In the genomic region with DNA sequence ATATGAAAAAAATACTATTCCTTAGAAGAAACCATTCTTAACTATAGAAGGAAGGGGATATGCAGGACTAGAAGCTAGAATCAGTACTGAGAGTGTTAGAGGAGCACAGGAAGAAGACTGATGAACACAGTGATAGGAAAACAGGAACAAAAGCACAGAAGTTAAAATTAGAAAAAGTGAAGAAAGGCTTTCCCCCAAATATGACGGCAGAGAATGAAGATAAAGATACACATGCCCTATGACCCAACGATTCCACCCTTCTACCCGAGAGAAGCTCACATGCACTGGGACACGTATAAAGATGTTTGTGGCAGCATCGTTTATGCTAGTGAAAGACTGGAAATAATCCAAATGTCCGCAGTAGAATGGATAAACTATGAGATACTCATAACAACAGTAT, we compare ENCODE assay signal across 1 cellular context.
TF ChIP-seq lines count a peak whose summit lies in the region.

No MANE protein-coding gene starts in this region.

TF ChIP-seq in K562, 482 proteins besides CTCF, POLR2A, EP300 and RAD21 (continued from another document):
- TF ChIP-seq ZNF24 (IDR thresholded peaks at IDR 0.05) (0 out of 2 replicates have a peak, but pooled peaks have one; percentile 23), BRCA1 (IDR thresholded peaks at IDR 0.05) (no peak), BRCA1 (CRISPR knock-in tag; IDR thresholded peaks at IDR 0.05) (no peak), ZNF431 (CRISPR knock-in tag; IDR thresholded peaks at IDR 0.05) (no peak), NCOR1 (IDR thresholded peaks at IDR 0.05) (0 out of 2 replicates have a peak, but pooled peaks have one; percentile 9), MYBL2 (IDR thresholded peaks at IDR 0.05; ENCODE audit: low read depth) (no peak), MYBL2 (CRISPR knock-in tag; IDR thresholded peaks at IDR 0.05; ENCODE audit: borderline replicate concordance) (no peak), JUND (IDR thresholded peaks at IDR 0.05; ENCODE audit: borderline replicate concordance, low read depth, low read length) (no peak), JUND (tag; IDR thresholded peaks at IDR 0.05; ENCODE audit: borderline replicate concordance, low read depth, low read length) (peak; percentile 17; the same call in 1 of the 3 replicates), CREM (IDR thresholded peaks at IDR 0.05; ENCODE audit: low read depth) (peak; percentile 60), MNT (conservative IDR thresholded peaks at IDR 0.05) (0 out of 4 replicates have a peak, but pooled peaks of 1 of the 2 experiments have one; percentile 11), GATA2 (CRISPR knock-in tag; IDR thresholded peaks at IDR 0.05) (peak; percentile 28; the same call in 1 of the 2 replicates), LCOR (CRISPR knock-in tag; IDR thresholded peaks at IDR 0.05) (0 out of 2 replicates have a peak, but pooled peaks have one; percentile 10), SOX6 (IDR thresholded peaks at IDR 0.05) (peak; percentile 54; the same call in 1 of the 2 replicates), TEAD2 (tag; IDR thresholded peaks at IDR 0.05) (no peak), GABPA (tag; conservative IDR thresholded peaks at IDR 0.05; ENCODE audit: low read depth) (peak; percentile 65), KHSRP (IDR thresholded peaks at IDR 0.05) (0 out of 2 replicates have a peak, but pooled peaks have one; percentile 14), NR2F6 (CRISPR knock-in tag; IDR thresholded peaks at IDR 0.05) (no peak), NCOA6 (IDR thresholded peaks at IDR 0.05) (no peak), NR2C1 (IDR thresholded peaks at IDR 0.05) (peak; percentile 61), NR2C1 (tag; IDR thresholded peaks at IDR 0.05) (peak; percentile 60), SMARCA4 (IDR thresholded peaks at IDR 0.05) (peak; percentile 35; the same call in 1 of the 2 replicates)
- TF ChIP-seq, protein P1, sequence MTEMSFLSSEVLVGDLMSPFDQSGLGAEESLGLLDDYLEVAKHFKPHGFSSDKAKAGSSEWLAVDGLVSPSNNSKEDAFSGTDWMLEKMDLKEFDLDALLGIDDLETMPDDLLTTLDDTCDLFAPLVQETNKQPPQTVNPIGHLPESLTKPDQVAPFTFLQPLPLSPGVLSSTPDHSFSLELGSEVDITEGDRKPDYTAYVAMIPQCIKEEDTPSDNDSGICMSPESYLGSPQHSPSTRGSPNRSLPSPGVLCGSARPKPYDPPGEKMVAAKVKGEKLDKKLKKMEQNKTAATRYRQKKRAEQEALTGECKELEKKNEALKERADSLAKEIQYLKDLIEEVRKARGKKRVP (CRISPR knock-in tag; IDR thresholded peaks at IDR 0.05): no peak
- TF ChIP-seq, protein P2, sequence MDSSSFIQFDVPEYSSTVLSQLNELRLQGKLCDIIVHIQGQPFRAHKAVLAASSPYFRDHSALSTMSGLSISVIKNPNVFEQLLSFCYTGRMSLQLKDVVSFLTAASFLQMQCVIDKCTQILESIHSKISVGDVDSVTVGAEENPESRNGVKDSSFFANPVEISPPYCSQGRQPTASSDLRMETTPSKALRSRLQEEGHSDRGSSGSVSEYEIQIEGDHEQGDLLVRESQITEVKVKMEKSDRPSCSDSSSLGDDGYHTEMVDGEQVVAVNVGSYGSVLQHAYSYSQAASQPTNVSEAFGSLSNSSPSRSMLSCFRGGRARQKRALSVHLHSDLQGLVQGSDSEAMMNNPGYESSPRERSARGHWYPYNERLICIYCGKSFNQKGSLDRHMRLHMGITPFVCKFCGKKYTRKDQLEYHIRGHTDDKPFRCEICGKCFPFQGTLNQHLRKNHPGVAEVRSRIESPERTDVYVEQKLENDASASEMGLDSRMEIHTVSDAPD (CRISPR knock-in tag; IDR thresholded peaks at IDR 0.05): no peak
- TF ChIP-seq, protein P3, sequence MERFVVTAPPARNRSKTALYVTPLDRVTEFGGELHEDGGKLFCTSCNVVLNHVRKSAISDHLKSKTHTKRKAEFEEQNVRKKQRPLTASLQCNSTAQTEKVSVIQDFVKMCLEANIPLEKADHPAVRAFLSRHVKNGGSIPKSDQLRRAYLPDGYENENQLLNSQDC (CRISPR knock-in tag; IDR thresholded peaks at IDR 0.05): no peak
